In the genomic region with DNA sequence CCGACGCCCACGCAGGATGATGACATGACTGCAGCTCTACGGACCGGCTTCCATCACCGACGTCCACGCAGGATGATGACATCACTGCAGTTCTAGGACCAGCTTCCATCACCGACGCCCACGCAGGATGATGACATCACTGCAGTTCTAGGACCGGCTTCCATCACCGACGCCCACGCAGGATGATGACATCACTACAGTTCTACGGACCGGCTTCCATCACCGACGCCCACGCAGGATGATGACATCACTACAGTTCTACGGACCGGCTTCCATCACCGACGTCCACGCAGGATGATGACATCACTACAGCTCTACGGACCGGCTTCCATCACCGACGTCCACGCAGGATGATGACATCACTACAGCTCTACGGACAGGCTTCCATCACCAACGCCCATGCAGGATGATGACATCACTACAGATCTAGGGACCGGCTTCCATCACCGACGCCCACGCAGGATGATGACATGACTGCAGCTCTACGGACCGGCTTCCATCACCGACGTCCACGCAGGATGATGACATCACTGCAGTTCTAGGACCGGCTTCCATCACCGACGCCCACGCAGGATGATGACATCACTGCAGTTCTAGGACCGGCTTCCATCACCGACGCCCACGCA, we compare ENCODE assay signal across 1 cellular context.
TF ChIP-seq lines count a peak whose summit lies in the region.

No MANE protein-coding gene starts in this region.

TF ChIP-seq in HEK293, 187 proteins besides CTCF, POLR2A, EP300 and RAD21:
- TF ChIP-seq, protein P1, sequence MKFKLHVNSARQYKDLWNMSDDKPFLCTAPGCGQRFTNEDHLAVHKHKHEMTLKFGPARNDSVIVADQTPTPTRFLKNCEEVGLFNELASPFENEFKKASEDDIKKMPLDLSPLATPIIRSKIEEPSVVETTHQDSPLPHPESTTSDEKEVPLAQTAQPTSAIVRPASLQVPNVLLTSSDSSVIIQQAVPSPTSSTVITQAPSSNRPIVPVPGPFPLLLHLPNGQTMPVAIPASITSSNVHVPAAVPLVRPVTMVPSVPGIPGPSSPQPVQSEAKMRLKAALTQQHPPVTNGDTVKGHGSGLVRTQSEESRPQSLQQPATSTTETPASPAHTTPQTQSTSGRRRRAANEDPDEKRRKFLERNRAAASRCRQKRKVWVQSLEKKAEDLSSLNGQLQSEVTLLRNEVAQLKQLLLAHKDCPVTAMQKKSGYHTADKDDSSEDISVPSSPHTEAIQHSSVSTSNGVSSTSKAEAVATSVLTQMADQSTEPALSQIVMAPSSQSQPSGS (tag by site-specific recombination; IDR thresholded peaks at IDR 0.05; ENCODE audit: low read depth), result peak; percentile 61; the same call in 1 of the 2 replicates
